In the genomic region with DNA sequence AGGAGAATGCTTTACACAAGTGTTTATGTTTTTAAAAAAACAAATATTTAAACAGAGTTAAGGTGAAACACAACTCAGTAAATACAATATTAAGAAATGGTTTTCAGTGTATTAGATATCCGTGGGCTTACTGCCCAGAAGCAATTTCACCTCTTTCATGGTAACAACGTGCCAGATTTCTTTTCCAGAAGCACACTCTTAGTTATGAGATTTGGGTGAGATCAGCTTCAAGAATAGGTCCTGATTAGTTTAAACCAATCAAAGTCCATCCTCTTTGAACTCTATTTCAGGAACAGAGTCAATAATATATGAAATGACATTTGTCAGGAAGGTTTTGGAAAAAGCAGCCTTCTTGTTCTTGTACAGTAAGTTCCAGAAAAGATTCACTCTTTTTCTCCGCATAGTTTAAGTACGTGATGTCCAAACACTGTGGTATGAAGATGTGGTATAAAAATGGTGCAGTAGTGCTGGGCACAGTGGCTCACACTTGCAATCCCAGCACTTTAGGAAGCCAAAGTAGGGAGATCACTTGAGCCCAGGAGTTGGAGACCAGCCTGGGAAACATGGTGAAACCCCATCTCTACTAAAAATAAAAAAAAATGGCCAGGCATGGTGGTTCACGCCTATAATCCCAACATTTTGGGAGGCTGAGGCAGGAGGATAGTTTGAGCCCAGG, we compare ENCODE assay signal across 25 cellular contexts. TPM values are rescaled to one million over a fixed set of nuclear protein-coding genes. Genes with fewer than 3 reads are reported as not detected.
DNase-seq lines count a peak whose midpoint lies in the region; ATAC-seq, FAIRE-seq and TF ChIP-seq lines count a peak whose summit lies in the region.
"Had no signal": no experiment of that assay in that cellular context is flagged by ENCODE, and none has a peak within 500 bp of the region (broad histone marks: within the 10 kb centered on the region; RNA-seq: fewer than 3 reads in every experiment).

No MANE protein-coding gene starts in this region.

- TF ChIP-seq CTCF in cardiac muscle cell (IDR thresholded peaks at IDR 0.05; ENCODE audit: low read depth, low read length), result no peak
- TF ChIP-seq CTCF in chondrocyte (IDR thresholded peaks at IDR 0.05), result no peak
- TF ChIP-seq CTCF in left lung (IDR thresholded peaks at IDR 0.05), result no peak
- TF ChIP-seq CTCF in type B pancreatic cell (conservative IDR thresholded peaks at IDR 0.05), result no peak

- H3K27ac Mint-ChIP-seq in chondrocyte (ENCODE audit: unreplicated experiment) (peak overlapping the region; percentile 36), type B pancreatic cell (no peak overlapping the region)
- H3K27ac Mint-ChIP-seq: activated naive CD4-positive, alpha-beta T cell treated with anti-CD3 and anti-CD28 coated beads, Interleukin-2, amount 50 U/mL, for 72 hours; activated T-helper 1 cell treated with anti-CD3 and anti-CD28 coated beads, Interleukin-12 subunit alpha, Interleukin-12 subunit beta, Interleukin-2, Interleukin-4 antibody, amounts not matched to agents 30 ng/mL and 10 ng/mL and 1 ng/mL, durations not matched to agents 14 hours and 24 hours and 36 hours; stimulated activated naive CD8-positive, alpha-beta T cell treated with anti-CD3 and anti-CD28 coated beads, Interleukin-15, Interleukin-2, amounts not matched to agents 100 ng/mL and 50 ng/mL, for 24 hours had no signal

- H3K27ac ChIP-seq in cardiac muscle cell (peak overlapping the region; percentile 60), left lung (no peak overlapping the region)
- H3K27ac ChIP-seq: BLaER1 treated with 17β-estradiol and CSF1 and Interleukin-3, amounts not matched to agents 10 nM and 100 nM; lower lobe of right lung; SJSA1; upper lobe of left lung had no signal

- no peak overlapping the region for H3K4me3 ChIP-seq in cardiac muscle cell
- H3K4me3 ChIP-seq in left lung, result no peak overlapping the region
- H3K4me3 ChIP-seq: BLaER1 treated with 17β-estradiol and CSF1 and Interleukin-3, amounts not matched to agents 10 nM and 100 nM; lower lobe of right lung; SJSA1; upper lobe of left lung had no signal

- H3K4me1 Mint-ChIP-seq in chondrocyte (ENCODE audit: low read depth) (peaks cover 31% of the 10 kb centered on the region), type B pancreatic cell (ENCODE audit: unreplicated experiment) (peaks cover 4% of the 10 kb centered on the region)

- intact Hi-C loops in Right ventricle myocardium inferior (cut with DNase I) (no loop called here), left lung (cut with DNase I) (no loop called here)

- H3K4me1 ChIP-seq in cardiac muscle cell (ENCODE audit: low read depth), result peaks cover 4% of the 10 kb centered on the region
- peaks cover 19 to 51% of the 10 kb centered on the region in 2 donors for H3K4me1 ChIP-seq in left lung

- no peak overlapping the region for H3K4me3 Mint-ChIP-seq in chondrocyte (ENCODE audit: unreplicated experiment)
- H3K4me3 Mint-ChIP-seq in type B pancreatic cell, result no peak overlapping the region
- H3K4me3 Mint-ChIP-seq: activated T-helper 1 cell treated with anti-CD3 and anti-CD28 coated beads, Interleukin-12 subunit alpha, Interleukin-12 subunit beta, Interleukin-2, Interleukin-4 antibody, amounts not matched to agents 30 ng/mL and 10 ng/mL and 1 ng/mL, durations not matched to agents 14 hours and 24 hours and 36 hours; stimulated activated naive CD8-positive, alpha-beta T cell treated with anti-CD3 and anti-CD28 coated beads, Interleukin-15, Interleukin-2, amounts not matched to agents 100 ng/mL and 50 ng/mL, for 24 hours had no signal

- H3K36me3 ChIP-seq in cardiac muscle cell, result no peaks in the 10 kb centered on the region
- peaks cover 0 to 4% of the 10 kb centered on the region in 2 donors for H3K36me3 ChIP-seq in left lung
- H3K36me3 ChIP-seq: lower lobe of right lung, upper lobe of left lung had no signal

- H3K27me3 Mint-ChIP-seq in chondrocyte (ENCODE audit: low read depth), result no peaks in the 10 kb centered on the region
- H3K27me3 Mint-ChIP-seq in type B pancreatic cell, result no peaks in the 10 kb centered on the region
- H3K27me3 Mint-ChIP-seq: stimulated activated naive CD8-positive, alpha-beta T cell treated with anti-CD3 and anti-CD28 coated beads, Interleukin-15, Interleukin-2, amounts not matched to agents 100 ng/mL and 50 ng/mL, for 24 hours had no signal

- H3K36me3 Mint-ChIP-seq in chondrocyte (ENCODE audit: low read depth) (peaks cover 2% of the 10 kb centered on the region), type B pancreatic cell (peaks cover 12% of the 10 kb centered on the region)

- H3K9me3 ChIP-seq in cardiac muscle cell (ENCODE audit: low read depth), result no peaks in the 10 kb centered on the region
- no peaks in the 10 kb centered on the region for H3K9me3 ChIP-seq in left lung
- H3K9me3 ChIP-seq: lower lobe of right lung, SJSA1, upper lobe of left lung had no signal

- H3K27me3 ChIP-seq in cardiac muscle cell (no peaks in the 10 kb centered on the region), left lung (no peaks in the 10 kb centered on the region)
- H3K27me3 ChIP-seq: BLaER1 treated with 17β-estradiol and CSF1 and Interleukin-3, amounts not matched to agents 10 nM and 100 nM; SJSA1; upper lobe of left lung had no signal

- no peak for FAIRE-seq in H54 (lab: Jason Lieb, UNC)

- no peak for ATAC-seq in Right ventricle myocardium inferior
- ATAC-seq in left lung, result peak; percentile 54
- no peak for ATAC-seq in SK-N-SH treated with all-trans-retinoic acid at 6 μM for 48 hours
- ATAC-seq: activated CD4-positive, CD25-positive, alpha-beta regulatory T cell treated with anti-CD3 and anti-CD28 coated beads, Interleukin-2, amount 50 U/mL, for 24 hours; activated naive CD4-positive, alpha-beta T cell treated with anti-CD3 and anti-CD28 coated beads, Interleukin-2, amount 50 U/mL, for 72 hours had no signal

- DNase-seq in cardiac muscle cell (ENCODE audit: low read depth in 1 of 2, low spot score in 1 of 2) (no peak), Right ventricle myocardium inferior (ENCODE audit: missing footprints) (no peak), chondrocyte (ENCODE audit: low spot score) (no peak), left lung (no peak), T-helper 2 cell (no peak), type B pancreatic cell (ENCODE audit: extremely low spot score, unreplicated experiment) (no peak), H54 (ENCODE audit: insufficient read length, low spot score) (no peak)
- DNase-seq: activated CD8-positive, alpha-beta memory T cell treated with anti-CD3 and anti-CD28 coated beads for 24 hours; cortex of kidney; DMS53; lower lobe of right lung; NCI-H1417; NCI-H2107; NCI-H526; OCI-M1; stimulated activated CD4-positive, alpha-beta T cell treated with anti-CD3 and anti-CD28 coated beads, Interleukin-2, amount 100 ng/mL, for 24 hours; T-helper 9 cell; upper lobe of left lung had no signal

- TF ChIP-seq POLR2A in H54 (IDR thresholded peaks at IDR 0.05; ENCODE audit: low read depth, low read length), result no peak

- no peaks in the 10 kb centered on the region for H3K9me3 Mint-ChIP-seq in chondrocyte (ENCODE audit: low read depth)
- no peaks in the 10 kb centered on the region for H3K9me3 Mint-ChIP-seq in type B pancreatic cell
- H3K9me3 Mint-ChIP-seq: activated naive CD4-positive, alpha-beta T cell treated with anti-CD3 and anti-CD28 coated beads, Interleukin-2, amount 50 U/mL, for 72 hours; activated T-helper 1 cell treated with anti-CD3 and anti-CD28 coated beads, Interleukin-12 subunit alpha, Interleukin-12 subunit beta, Interleukin-2, Interleukin-4 antibody, amounts not matched to agents 30 ng/mL and 10 ng/mL and 1 ng/mL, durations not matched to agents 14 hours and 24 hours and 36 hours; stimulated activated naive CD8-positive, alpha-beta T cell treated with anti-CD3 and anti-CD28 coated beads, Interleukin-15, Interleukin-2, amounts not matched to agents 100 ng/mL and 50 ng/mL, for 24 hours had no signal

TF ChIP-seq in SK-N-SH treated with all-trans-retinoic acid at 6 μM for 48 hours, 23 proteins besides CTCF, POLR2A, EP300 and RAD21:
- TF ChIP-seq BACH2 (CRISPR knock-in tag; IDR thresholded peaks at IDR 0.05; ENCODE audit: borderline replicate concordance) (no peak), ZFP3 (CRISPR knock-in tag; IDR thresholded peaks at IDR 0.05) (no peak), ISL1 (CRISPR knock-in tag; IDR thresholded peaks at IDR 0.05) (no peak), SNAI2 (CRISPR knock-in tag; IDR thresholded peaks at IDR 0.05) (no peak), ZNF8 (CRISPR knock-in tag; IDR thresholded peaks at IDR 0.05) (no peak), RARB (CRISPR knock-in tag; IDR thresholded peaks at IDR 0.05) (no peak), ZFP30 (CRISPR knock-in tag; IDR thresholded peaks at IDR 0.05) (no peak), ZC3H10 (CRISPR knock-in tag; IDR thresholded peaks at IDR 0.05) (no peak)
- TF ChIP-seq, protein P1, sequence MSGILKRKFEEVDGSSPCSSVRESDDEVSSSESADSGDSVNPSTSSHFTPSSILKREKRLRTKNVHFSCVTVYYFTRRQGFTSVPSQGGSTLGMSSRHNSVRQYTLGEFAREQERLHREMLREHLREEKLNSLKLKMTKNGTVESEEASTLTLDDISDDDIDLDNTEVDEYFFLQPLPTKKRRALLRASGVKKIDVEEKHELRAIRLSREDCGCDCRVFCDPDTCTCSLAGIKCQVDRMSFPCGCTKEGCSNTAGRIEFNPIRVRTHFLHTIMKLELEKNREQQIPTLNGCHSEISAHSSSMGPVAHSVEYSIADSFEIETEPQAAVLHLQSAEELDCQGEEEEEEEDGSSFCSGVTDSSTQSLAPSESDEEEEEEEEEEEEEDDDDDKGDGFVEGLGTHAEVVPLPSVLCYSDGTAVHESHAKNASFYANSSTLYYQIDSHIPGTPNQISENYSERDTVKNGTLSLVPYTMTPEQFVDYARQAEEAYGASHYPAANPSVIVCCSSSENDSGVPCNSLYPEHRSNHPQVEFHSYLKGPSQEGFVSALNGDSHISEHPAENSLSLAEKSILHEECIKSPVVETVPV (CRISPR knock-in tag; IDR thresholded peaks at IDR 0.05), result no peak
- TF ChIP-seq, protein P2, sequence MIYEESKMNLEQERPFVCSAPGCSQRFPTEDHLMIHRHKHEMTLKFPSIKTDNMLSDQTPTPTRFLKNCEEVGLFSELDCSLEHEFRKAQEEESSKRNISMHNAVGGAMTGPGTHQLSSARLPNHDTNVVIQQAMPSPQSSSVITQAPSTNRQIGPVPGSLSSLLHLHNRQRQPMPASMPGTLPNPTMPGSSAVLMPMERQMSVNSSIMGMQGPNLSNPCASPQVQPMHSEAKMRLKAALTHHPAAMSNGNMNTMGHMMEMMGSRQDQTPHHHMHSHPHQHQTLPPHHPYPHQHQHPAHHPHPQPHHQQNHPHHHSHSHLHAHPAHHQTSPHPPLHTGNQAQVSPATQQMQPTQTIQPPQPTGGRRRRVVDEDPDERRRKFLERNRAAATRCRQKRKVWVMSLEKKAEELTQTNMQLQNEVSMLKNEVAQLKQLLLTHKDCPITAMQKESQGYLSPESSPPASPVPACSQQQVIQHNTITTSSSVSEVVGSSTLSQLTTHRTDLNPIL (CRISPR knock-in tag; IDR thresholded peaks at IDR 0.05; ENCODE audit: low read depth), result no peak

RNA-seq across cellular contexts. Expression of a gene that starts 14.7 kb away (rescaled TPM):
- 67.6 and 94.5 TPM in 2 replicates for total RNA-seq in cardiac muscle cell
- 42.4 and 54.9 TPM in 2 replicates for polyA plus RNA-seq in cardiac muscle cell
- 45.7 TPM for total RNA-seq in Right ventricle myocardium inferior
- 104 to 129 TPM (median 104 TPM) in 3 replicates for total RNA-seq in chondrocyte
- 100 to 1,000 TPM in 1 of 2 donors, 10 to 100 TPM in 1; 86.5 to 108 TPM for total RNA-seq in left lung
- total RNA-seq in type B pancreatic cell (ENCODE audit: low replicate concordance), result 82.6 and 94.7 TPM in 2 replicates
